In the genomic region with DNA sequence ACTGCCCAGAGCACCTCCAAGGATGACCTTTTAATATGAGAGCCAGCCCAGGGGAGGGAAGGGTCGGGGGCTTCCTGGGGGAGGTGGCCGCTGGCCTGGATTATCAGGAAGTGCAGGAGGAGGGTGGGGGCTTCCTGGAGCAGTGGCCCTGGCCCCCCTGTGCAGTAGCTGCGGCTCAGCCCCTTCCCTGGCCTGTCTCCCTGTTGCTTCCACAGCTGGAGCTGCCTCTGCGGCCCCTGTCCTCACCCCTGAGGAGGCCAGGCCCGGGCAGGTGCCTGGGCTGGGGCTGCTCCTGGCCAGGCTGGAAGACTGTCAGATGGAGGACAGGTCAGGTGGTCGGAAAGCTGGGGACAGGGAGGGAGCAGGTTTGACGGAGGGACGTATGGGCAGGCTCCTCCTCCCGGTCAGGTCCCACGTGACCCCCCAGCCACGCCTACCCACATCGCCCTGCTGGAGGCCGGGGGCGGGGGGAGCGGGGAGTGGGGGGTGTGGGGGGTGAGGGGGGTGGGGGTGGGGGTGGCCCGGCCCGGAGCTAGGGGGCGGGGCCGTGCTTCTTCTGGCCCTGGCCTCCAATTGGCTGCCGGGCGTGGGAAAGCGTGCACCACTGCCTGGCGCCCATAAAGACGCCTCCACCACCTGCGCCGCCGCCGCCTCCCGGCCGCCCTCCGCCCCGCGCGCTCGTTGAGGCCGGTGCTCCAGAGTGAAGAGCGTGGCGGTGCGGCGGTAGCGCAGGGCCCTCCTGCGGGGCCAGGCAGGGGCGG, we compare ENCODE assay signal across 8 cellular contexts. TPM values are rescaled to one million over a fixed set of nuclear protein-coding genes. Genes with fewer than 3 reads are reported as not detected.
DNase-seq lines count a peak whose midpoint lies in the region; ATAC-seq and TF ChIP-seq lines count a peak whose summit lies in the region.

No MANE protein-coding gene starts in this region.

- peak overlapping the region; percentile 61 for H3K27ac Mint-ChIP-seq in activated T-helper 1 cell treated with anti-CD3 and anti-CD28 coated beads, Interleukin-12 subunit alpha, Interleukin-12 subunit beta, Interleukin-2, Interleukin-4 antibody, amounts not matched to agents 30 ng/mL and 10 ng/mL and 1 ng/mL, durations not matched to agents 14 hours and 24 hours and 36 hours
- no peak overlapping the region for H3K27ac Mint-ChIP-seq in nephron progenitor cell
- peak overlapping the region; percentile 95 for H3K27ac Mint-ChIP-seq in stimulated activated naive CD8-positive, alpha-beta T cell treated with anti-CD3 and anti-CD28 coated beads, Interleukin-15, Interleukin-2, amounts not matched to agents 100 ng/mL and 50 ng/mL, for 24 hours

- H2AFZ ChIP-seq in PC-9 (peak overlapping the region; percentile 84), fibroblast of lung (ENCODE audit: low read length) (no peak overlapping the region)

- H3K4me1 Mint-ChIP-seq in activated T-helper 1 cell treated with anti-CD3 and anti-CD28 coated beads, Interleukin-12 subunit alpha, Interleukin-12 subunit beta, Interleukin-2, Interleukin-4 antibody, amounts not matched to agents 30 ng/mL and 10 ng/mL and 1 ng/mL, durations not matched to agents 14 hours and 24 hours and 36 hours (ENCODE audit: low read depth) = peaks cover 7% of the 10 kb centered on the region
- peaks cover 37% of the 10 kb centered on the region for H3K4me1 Mint-ChIP-seq in nephron progenitor cell
- H3K4me1 Mint-ChIP-seq in stimulated activated naive CD8-positive, alpha-beta T cell treated with anti-CD3 and anti-CD28 coated beads, Interleukin-15, Interleukin-2, amounts not matched to agents 100 ng/mL and 50 ng/mL, for 24 hours (ENCODE audit: low read depth) = peaks cover 33% of the 10 kb centered on the region

- peaks cover 13% of the 10 kb centered on the region for H3K27me3 Mint-ChIP-seq in activated T-helper 1 cell treated with anti-CD3 and anti-CD28 coated beads, Interleukin-12 subunit alpha, Interleukin-12 subunit beta, Interleukin-2, Interleukin-4 antibody, amounts not matched to agents 30 ng/mL and 10 ng/mL and 1 ng/mL, durations not matched to agents 14 hours and 24 hours and 36 hours (ENCODE audit: insufficient read depth)
- no peaks in the 10 kb centered on the region for H3K27me3 Mint-ChIP-seq in nephron progenitor cell (ENCODE audit: low read depth, poor library complexity)
- H3K27me3 Mint-ChIP-seq in stimulated activated naive CD8-positive, alpha-beta T cell treated with anti-CD3 and anti-CD28 coated beads, Interleukin-15, Interleukin-2, amounts not matched to agents 100 ng/mL and 50 ng/mL, for 24 hours = no peaks in the 10 kb centered on the region

- peak; percentile 98 for DNase-seq in CMK (ENCODE audit: low read depth)
- peak; percentile 74 to 90 for DNase-seq in PC-9
- DNase-seq in activated T-helper 1 cell treated with anti-CD3 and anti-CD28 coated beads, Interleukin-12 subunit alpha, Interleukin-12 subunit beta, Interleukin-2, Interleukin-4 antibody, amounts not matched to agents 30 ng/mL and 10 ng/mL and 1 ng/mL, durations not matched to agents 14 hours and 24 hours and 36 hours (ENCODE audit: low spot score) = peak; percentile 87
- peak; percentile 61 to 66 for DNase-seq in fibroblast of lung (ENCODE audit: low read depth in 2 of 2)
- peak; percentile 93 for DNase-seq in nephron progenitor cell

- CTCF ChIA-PET in PC-9 (lab: Charles Lee) = no interaction called here

- H3K79me2 ChIP-seq in PC-9 (ENCODE audit: low read depth) (no peaks in the 10 kb centered on the region), fibroblast of lung (ENCODE audit: control insufficient read depth, insufficient read depth, low read length) (no peaks in the 10 kb centered on the region)

- TF ChIP-seq CTCF in PC-9 (conservative IDR thresholded peaks at IDR 0.05) (no peak), fibroblast of lung (conservative IDR thresholded peaks at IDR 0.05 in 1 of 2, IDR thresholded peaks at IDR 0.05 in 1 of 2; ENCODE audit: low read depth in 1 of 2, low read length in 2 of 2) (no peak), nephron progenitor cell (IDR thresholded peaks at IDR 0.05) (no peak)

- H3K4me2 ChIP-seq in PC-9 (peak overlapping the region; percentile 94), fibroblast of lung (ENCODE audit: extremely low read depth, insufficient read depth, low read length) (peak overlapping the region; percentile 81)

- peak; percentile 35 for ATAC-seq in GM21360 (IDR thresholded peaks at IDR 0.05; ENCODE audit: unreplicated experiment)

- H3K27me3 ChIP-seq in HUES6 (ENCODE audit: control insufficient read depth, insufficient read depth, low read length) (peaks cover 33% of the 10 kb centered on the region), PC-9 (ENCODE audit: insufficient read depth, low read depth) (no peaks in the 10 kb centered on the region), fibroblast of lung (ENCODE audit: control insufficient read depth, insufficient read depth, low read length) (no peaks in the 10 kb centered on the region)

- POLR2A ChIA-PET in PC-9 (lab: Charles Lee; ENCODE audit: unreplicated experiment) = interaction anchor here (0.7 to 1.2 kb wide), 3 partner anchors 11 to 347 kb away, joined by 4 to 16 read pairs (median 6); a partner anchor contains a TSS

- peaks cover 49% of the 10 kb centered on the region for H3K4me1 ChIP-seq in HUES6 (ENCODE audit: control insufficient read depth, insufficient read depth, low read length)
- H3K4me1 ChIP-seq in PC-9 (replicated peaks; ENCODE audit: insufficient read depth) = peaks cover 41% of the 10 kb centered on the region
- H3K4me1 ChIP-seq in fibroblast of lung (ENCODE audit: control insufficient read depth, extremely low read depth, insufficient read depth, low read length) = peaks cover 14% of the 10 kb centered on the region

- H3K9me2 ChIP-seq in PC-9 (ENCODE audit: insufficient read depth) = no peaks in the 10 kb centered on the region

- H3K9me3 ChIP-seq in HUES6 (ENCODE audit: control insufficient read depth, insufficient read depth, low read depth, low read length) = no peaks in the 10 kb centered on the region
- H3K9me3 ChIP-seq in PC-9 (ENCODE audit: insufficient read depth, low read depth) = no peaks in the 10 kb centered on the region
- no peaks in the 10 kb centered on the region for H3K9me3 ChIP-seq in fibroblast of lung (ENCODE audit: control insufficient read depth, insufficient read depth, low read depth, low read length)

- H3K36me3 Mint-ChIP-seq in activated T-helper 1 cell treated with anti-CD3 and anti-CD28 coated beads, Interleukin-12 subunit alpha, Interleukin-12 subunit beta, Interleukin-2, Interleukin-4 antibody, amounts not matched to agents 30 ng/mL and 10 ng/mL and 1 ng/mL, durations not matched to agents 14 hours and 24 hours and 36 hours (ENCODE audit: low read depth) = no peaks in the 10 kb centered on the region
- H3K36me3 Mint-ChIP-seq in nephron progenitor cell (ENCODE audit: low read depth) = no peaks in the 10 kb centered on the region
- no peaks in the 10 kb centered on the region for H3K36me3 Mint-ChIP-seq in stimulated activated naive CD8-positive, alpha-beta T cell treated with anti-CD3 and anti-CD28 coated beads, Interleukin-15, Interleukin-2, amounts not matched to agents 100 ng/mL and 50 ng/mL, for 24 hours (ENCODE audit: low read depth)

- intact Hi-C loops in PC-9 (cut with micrococcal nuclease; ENCODE audit: unreplicated experiment) = loop anchor here (2.0 to 10.0 kb wide), 2 partner anchors 87 to 99 kb away; no protein-coding TSS in a partner anchor
- intact Hi-C loops in activated T-helper 1 cell treated with anti-CD3 and anti-CD28 coated beads, Interleukin-12 subunit alpha, Interleukin-12 subunit beta, Interleukin-2, Interleukin-4 antibody, amounts not matched to agents 30 ng/mL and 10 ng/mL and 1 ng/mL, durations not matched to agents 14 hours and 24 hours and 36 hours (cut with micrococcal nuclease) = loop anchor here (1.0 to 10.0 kb wide), 4 partner anchors 244 to 1359 kb away; a partner anchor contains a TSS

- peak overlapping the region; percentile 91 for H3K4me3 Mint-ChIP-seq in activated T-helper 1 cell treated with anti-CD3 and anti-CD28 coated beads, Interleukin-12 subunit alpha, Interleukin-12 subunit beta, Interleukin-2, Interleukin-4 antibody, amounts not matched to agents 30 ng/mL and 10 ng/mL and 1 ng/mL, durations not matched to agents 14 hours and 24 hours and 36 hours
- no peak overlapping the region for H3K4me3 Mint-ChIP-seq in nephron progenitor cell
- peak overlapping the region; percentile 81 for H3K4me3 Mint-ChIP-seq in stimulated activated naive CD8-positive, alpha-beta T cell treated with anti-CD3 and anti-CD28 coated beads, Interleukin-15, Interleukin-2, amounts not matched to agents 100 ng/mL and 50 ng/mL, for 24 hours

- H3F3A ChIP-seq in PC-9 (ENCODE audit: insufficient read depth, low read depth) = peaks cover 32% of the 10 kb centered on the region; the same call in 1 of the 2 replicates

- peak overlapping the region; percentile 55; the same call in 1 of the 2 replicates for H3K27ac ChIP-seq in HUES6 (ENCODE audit: low read depth, low read length)
- H3K27ac ChIP-seq in PC-9 = peak overlapping the region; percentile 45
- H3K27ac ChIP-seq in fibroblast of lung (ENCODE audit: insufficient read depth, low read length) = no peak overlapping the region

- no TSS peak for BruUV-seq in PC-9 (replicated peaks; lab: Mats Ljungman, UMichigan)

- H3K9ac ChIP-seq in HUES6 (ENCODE audit: low read length) (peak overlapping the region; percentile 67), fibroblast of lung (ENCODE audit: insufficient read depth, low read length) (peak overlapping the region; percentile 60)

- H4K20me1 ChIP-seq in PC-9 (ENCODE audit: insufficient read depth) (no peaks in the 10 kb centered on the region), fibroblast of lung (ENCODE audit: control insufficient read depth, extremely low read depth, insufficient read depth, low read length) (no peaks in the 10 kb centered on the region)

- peak overlapping the region; percentile 82 for H3K4me3 ChIP-seq in HUES6 (ENCODE audit: low read depth, low read length)
- H3K4me3 ChIP-seq in PC-9 = peak overlapping the region; percentile 87
- peak overlapping the region in 3 of 4 experiments; percentile 22 to 63 (median 57) for H3K4me3 ChIP-seq in fibroblast of lung (replicated peaks in 1 of 4; ENCODE audit: control extremely low read depth in 1 of 4, insufficient read depth in 1 of 4, low read depth in 3 of 4, low read length in 4 of 4)

- no peaks in the 10 kb centered on the region for H3K9me3 Mint-ChIP-seq in activated T-helper 1 cell treated with anti-CD3 and anti-CD28 coated beads, Interleukin-12 subunit alpha, Interleukin-12 subunit beta, Interleukin-2, Interleukin-4 antibody, amounts not matched to agents 30 ng/mL and 10 ng/mL and 1 ng/mL, durations not matched to agents 14 hours and 24 hours and 36 hours
- H3K9me3 Mint-ChIP-seq in nephron progenitor cell = no peaks in the 10 kb centered on the region
- H3K9me3 Mint-ChIP-seq in stimulated activated naive CD8-positive, alpha-beta T cell treated with anti-CD3 and anti-CD28 coated beads, Interleukin-15, Interleukin-2, amounts not matched to agents 100 ng/mL and 50 ng/mL, for 24 hours = no peaks in the 10 kb centered on the region

- H3K36me3 ChIP-seq in HUES6 (ENCODE audit: control insufficient read depth, insufficient read depth, low read length) (no peaks in the 10 kb centered on the region), PC-9 (ENCODE audit: low read depth) (no peaks in the 10 kb centered on the region), fibroblast of lung (ENCODE audit: control insufficient read depth, insufficient read depth, low read length) (no peaks in the 10 kb centered on the region)

RNA-seq across cellular contexts. Expression of a gene that starts 10.2 kb away (rescaled TPM):
- total RNA-seq in PC-9 (2021) (9.9 and 13.8 TPM in 2 replicates), fibroblast of lung (76.3 and 85.0 TPM in 2 replicates)
- 207 and 215 TPM in 2 replicates for total RNA-seq in activated T-helper 1 cell treated with anti-CD3 and anti-CD28 coated beads, Interleukin-12 subunit alpha, Interleukin-12 subunit beta, Interleukin-2, Interleukin-4 antibody, amounts not matched to agents 30 ng/mL and 10 ng/mL and 1 ng/mL, durations not matched to agents 14 hours and 24 hours and 36 hours
- polyA plus RNA-seq in fibroblast of lung = 9.9 and 15.2 TPM in 2 replicates
- polyA plus RNA-seq in fibroblast of lung (2012) = 15.5 and 21.0 TPM in 2 replicates
- polyA minus RNA-seq in fibroblast of lung (ENCODE audit: low replicate concordance) = 12.9 and 16.3 TPM in 2 replicates

RNA-seq across cellular contexts. Expression of a gene that starts 15.9 kb away (rescaled TPM):
- total RNA-seq in PC-9 (2021) (not detected in 2 replicates), fibroblast of lung (not detected in 2 replicates)
- total RNA-seq in activated T-helper 1 cell treated with anti-CD3 and anti-CD28 coated beads, Interleukin-12 subunit alpha, Interleukin-12 subunit beta, Interleukin-2, Interleukin-4 antibody, amounts not matched to agents 30 ng/mL and 10 ng/mL and 1 ng/mL, durations not matched to agents 14 hours and 24 hours and 36 hours = not detected in 2 replicates
- polyA plus RNA-seq in fibroblast of lung = not detected in 2 replicates
- polyA plus RNA-seq in fibroblast of lung (2012) = not detected in 2 replicates
- not detected in 2 replicates for polyA minus RNA-seq in fibroblast of lung (ENCODE audit: low replicate concordance)

RNA-seq across cellular contexts. Expression of a gene that starts 19.5 kb away (rescaled TPM):
- total RNA-seq in PC-9 (2021) (20.5 and 33.4 TPM in 2 replicates), fibroblast of lung (16.9 and 17.0 TPM in 2 replicates)
- total RNA-seq in activated T-helper 1 cell treated with anti-CD3 and anti-CD28 coated beads, Interleukin-12 subunit alpha, Interleukin-12 subunit beta, Interleukin-2, Interleukin-4 antibody, amounts not matched to agents 30 ng/mL and 10 ng/mL and 1 ng/mL, durations not matched to agents 14 hours and 24 hours and 36 hours = 65.6 and 67.6 TPM in 2 replicates
- 8.5 and 10.4 TPM in 2 replicates for polyA plus RNA-seq in fibroblast of lung
- 9.1 and 13.2 TPM in 2 replicates for polyA plus RNA-seq in fibroblast of lung (2012)
- polyA minus RNA-seq in fibroblast of lung (ENCODE audit: low replicate concordance) = 8.0 and 16.1 TPM in 2 replicates

RNA-seq across cellular contexts. Expression of a gene that starts 40.6 kb away (rescaled TPM):
- 26.1 and 35.3 TPM in 2 replicates for total RNA-seq in PC-9 (2021)
- 39.5 and 42.1 TPM in 2 replicates for total RNA-seq in activated T-helper 1 cell treated with anti-CD3 and anti-CD28 coated beads, Interleukin-12 subunit alpha, Interleukin-12 subunit beta, Interleukin-2, Interleukin-4 antibody, amounts not matched to agents 30 ng/mL and 10 ng/mL and 1 ng/mL, durations not matched to agents 14 hours and 24 hours and 36 hours
- 8.0 and 11.7 TPM in 2 replicates for total RNA-seq in fibroblast of lung
- 13.8 and 19.2 TPM in 2 replicates for polyA plus RNA-seq in fibroblast of lung
- 21.5 and 31.0 TPM in 2 replicates for polyA plus RNA-seq in fibroblast of lung (2012)
- polyA minus RNA-seq in fibroblast of lung (ENCODE audit: low replicate concordance) = 15.9 and 23.2 TPM in 2 replicates
